In the genomic region with DNA sequence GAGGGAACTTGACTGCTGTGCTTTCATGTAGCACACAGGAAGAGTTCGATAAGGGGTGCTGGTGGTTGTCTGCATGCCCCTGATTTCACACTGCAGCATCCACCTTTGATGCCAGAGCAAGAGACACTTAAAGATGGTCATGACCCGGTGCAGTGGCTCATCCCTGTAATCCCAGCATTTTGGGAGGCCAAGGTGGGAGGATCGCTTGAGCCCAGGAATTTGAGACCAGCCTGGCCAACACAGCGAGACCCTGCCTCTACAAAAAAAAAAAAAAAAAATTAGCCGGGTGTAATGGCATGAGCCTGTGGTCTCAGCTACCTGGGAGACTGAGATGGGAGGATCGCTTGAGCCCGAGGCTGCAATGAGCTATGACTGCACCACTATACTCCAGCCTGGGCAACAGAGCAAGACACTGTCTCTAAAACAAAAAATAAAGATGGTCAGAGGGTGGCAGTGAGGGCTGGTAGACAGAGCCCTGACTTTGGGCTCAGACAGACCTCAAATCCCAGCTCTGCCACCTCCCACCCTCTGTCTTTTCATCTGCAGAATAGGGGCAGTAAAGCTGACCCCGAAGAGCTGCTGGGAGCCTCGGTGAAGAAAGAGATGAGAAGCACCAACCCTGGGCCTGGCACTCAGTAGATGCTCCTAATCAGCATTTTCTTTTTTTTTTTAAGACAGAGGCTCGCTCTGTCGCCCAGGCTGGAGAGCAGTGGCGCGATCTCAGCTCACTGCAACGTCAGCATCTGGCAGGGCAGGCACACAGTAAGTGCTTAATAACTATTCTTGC, we compare ENCODE assay signal across 22 cellular contexts. TPM values are rescaled to one million over a fixed set of nuclear protein-coding genes. Genes with fewer than 3 reads are reported as not detected.
"Had no signal": no experiment of that assay in that cellular context is flagged by ENCODE, and none has a peak within 500 bp of the region (broad histone marks: within the 10 kb centered on the region; RNA-seq: fewer than 3 reads in every experiment).

No MANE protein-coding gene starts in this region.

- H3K27me3 ChIP-seq: ascending aorta, brain microvascular endothelial cell, ovary, right atrium auricular region, tibial artery had no signal

- FAIRE-seq: colon had no signal

- H3K4me3 ChIP-seq: ascending aorta, left lung, lung, ovary, psoas muscle, right atrium auricular region, tibial artery had no signal

- DNase-seq: activated CD4-positive, alpha-beta memory T cell treated with anti-CD3 and anti-CD28 coated beads, Interleukin-2, amount 10 ng/mL, durations not matched to agents 7 days and 5 days; activated CD4-positive, alpha-beta T cell treated with anti-CD3 and anti-CD28 coated beads, Interleukin-2, amount 10 ng/mL, durations not matched to agents 24 days and 14 days; activated effector memory CD4-positive, alpha-beta T cell treated with Interleukin-2 at 50 U/mL for 16 hours; activated naive CD4-positive, alpha-beta T cell treated with anti-CD3 and anti-CD28 coated beads, Interleukin-2, amount 10 ng/mL, durations not matched to agents 7 days and 5 days; activated T-cell treated with anti-CD3 and anti-CD28 coated beads, Interleukin-2, amount 50 U/mL, for 72 hours; brain microvascular endothelial cell; central memory CD4-positive, alpha-beta T cell; effector memory CD4-positive, alpha-beta T cell; foreskin melanocyte; kidney glomerular epithelial cell; left lung; naive thymus-derived CD8-positive, alpha-beta T cell; ovary; psoas muscle; stimulated activated CD4-positive, alpha-beta T cell treated with anti-CD3 and anti-CD28 coated beads, Interleukin-1b, Interleukin-23, amount 100 ng/mL, for 48 hours; tibial artery had no signal

- H3K9me3 ChIP-seq: ascending aorta, left lung, ovary, psoas muscle, right atrium auricular region, tibial artery had no signal

- ATAC-seq: activated CD4-positive, CD25-positive, alpha-beta regulatory T cell treated with anti-CD3 and anti-CD28 coated beads, Interleukin-2, amount 50 U/mL, for 24 hours; activated T-cell treated with anti-CD3 and anti-CD28 coated beads, Interleukin-2, amount 50 U/mL, for 72 hours; esophagus mucosa; left lung; naive thymus-derived CD8-positive, alpha-beta T cell; psoas muscle had no signal

- H3K36me3 ChIP-seq: brain microvascular endothelial cell, left lung, ovary, right atrium auricular region, tibial artery had no signal

- H3K4me1 ChIP-seq: ascending aorta, left lung, psoas muscle, tibial artery had no signal

- H3K27ac ChIP-seq: ascending aorta, brain microvascular endothelial cell, left lung, ovary, psoas muscle, right atrium auricular region, tibial artery had no signal

RNA-seq across cellular contexts. Expression of a gene that starts 17.7 kb away (rescaled TPM):
- polyA plus RNA-seq: naive thymus-derived CD8-positive, alpha-beta T cell had no signal

RNA-seq across cellular contexts. Expression of a gene that starts 36.4 kb away (rescaled TPM):
- polyA plus RNA-seq: naive thymus-derived CD8-positive, alpha-beta T cell had no signal

RNA-seq across cellular contexts. Expression of a gene that starts 55.2 kb away (rescaled TPM):
- polyA plus RNA-seq: naive thymus-derived CD8-positive, alpha-beta T cell had no signal
